8 cellular contexts compared by ENCODE assay signal in the genomic region with DNA sequence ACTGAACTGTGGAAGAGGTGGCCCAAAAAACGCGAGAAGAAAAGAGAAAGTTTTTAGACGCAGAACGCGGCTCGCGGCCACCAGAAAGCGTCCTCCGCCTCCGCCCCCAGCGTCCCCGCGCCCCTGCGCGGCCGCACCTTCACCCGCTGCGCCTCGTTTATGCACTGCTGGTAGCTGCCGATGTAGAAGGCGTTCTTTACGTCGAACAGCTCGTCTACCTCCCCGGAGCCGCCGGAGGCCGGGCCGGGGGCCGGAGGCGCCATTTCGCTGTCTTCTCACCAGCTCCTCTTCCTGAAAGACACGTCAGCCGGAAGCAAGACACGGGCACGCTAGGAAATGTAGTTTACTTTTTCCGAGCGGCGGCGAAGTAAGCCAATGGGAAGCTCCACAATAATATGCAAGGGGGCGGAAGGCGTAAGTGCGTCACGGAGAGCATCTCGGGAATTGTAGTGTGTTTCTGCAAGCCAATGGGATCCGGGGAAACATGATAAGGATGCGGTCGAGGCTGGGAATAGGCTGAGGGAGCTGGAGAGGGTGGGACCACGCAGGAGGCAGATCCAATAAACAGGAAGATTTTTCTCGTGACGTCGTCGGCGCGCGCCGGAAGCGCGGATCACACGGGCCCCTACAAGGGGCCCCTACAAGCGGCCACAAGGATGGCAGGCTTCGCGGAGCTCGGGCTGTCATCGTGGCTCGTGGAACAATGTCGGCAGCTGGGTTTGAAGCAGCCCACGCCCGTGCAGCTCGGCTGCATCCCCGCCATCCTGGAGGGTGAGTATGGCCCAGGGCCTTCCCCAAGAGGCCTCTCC. TPM values are rescaled to one million over a fixed set of nuclear protein-coding genes. Genes with fewer than 3 reads are reported as not detected.
DNase-seq lines count a peak whose midpoint lies in the region; ATAC-seq and TF ChIP-seq lines count a peak whose summit lies in the region.

A gene (minus strand): TSS at position 302 of the 809 bp plus-strand sequence. CDS start 39 bp downstream, at position 263.
A gene with protein sequence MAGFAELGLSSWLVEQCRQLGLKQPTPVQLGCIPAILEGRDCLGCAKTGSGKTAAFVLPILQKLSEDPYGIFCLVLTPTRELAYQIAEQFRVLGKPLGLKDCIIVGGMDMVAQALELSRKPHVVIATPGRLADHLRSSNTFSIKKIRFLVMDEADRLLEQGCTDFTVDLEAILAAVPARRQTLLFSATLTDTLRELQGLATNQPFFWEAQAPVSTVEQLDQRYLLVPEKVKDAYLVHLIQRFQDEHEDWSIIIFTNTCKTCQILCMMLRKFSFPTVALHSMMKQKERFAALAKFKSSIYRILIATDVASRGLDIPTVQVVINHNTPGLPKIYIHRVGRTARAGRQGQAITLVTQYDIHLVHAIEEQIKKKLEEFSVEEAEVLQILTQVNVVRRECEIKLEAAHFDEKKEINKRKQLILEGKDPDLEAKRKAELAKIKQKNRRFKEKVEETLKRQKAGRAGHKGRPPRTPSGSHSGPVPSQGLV (plus strand): TSS at position 630 of the 809 bp plus-strand sequence. CDS start 27 bp downstream, at position 657.

- no peaks in the 10 kb centered on the region for H3K27me3 Mint-ChIP-seq in activated CD4-positive, alpha-beta T cell treated with anti-CD3 and anti-CD28 coated beads for 36 hours

- peak within 1 kb of the TSS; percentile 99 for H3K4me3 Mint-ChIP-seq in activated CD4-positive, alpha-beta T cell treated with anti-CD3 and anti-CD28 coated beads for 36 hours

- peak; percentile 94 for ATAC-seq in HG03439 (IDR thresholded peaks at IDR 0.05; ENCODE audit: unreplicated experiment)
- peak; percentile 98 for ATAC-seq in activated CD4-positive, alpha-beta T cell treated with anti-CD3 and anti-CD28 coated beads for 36 hours

- H3K4me1 Mint-ChIP-seq in activated CD4-positive, alpha-beta T cell treated with anti-CD3 and anti-CD28 coated beads for 36 hours, result peaks cover 41% of the 10 kb centered on the region

- POLR2A ChIA-PET in activated CD4-positive, alpha-beta T cell treated with anti-CD3 and anti-CD28 coated beads for 36 hours (lab: Charles Lee), result interaction anchor here (0.6 to 1.7 kb wide), 13 partner anchors 10 to 799 kb away, joined by 3 to 14 read pairs (median 3); a partner anchor contains a TSS

- intact Hi-C loops in activated CD4-positive, alpha-beta T cell treated with anti-CD3 and anti-CD28 coated beads for 36 hours (cut with DNase I, micrococcal nuclease), result loop anchor here (1.0 to 2.0 kb wide), 20 partner anchors 13 to 726 kb away; a partner anchor contains a TSS

- no peaks in the 10 kb centered on the region for H3K36me3 ChIP-seq in kidney epithelial cell (ENCODE audit: control insufficient read depth, insufficient read depth, low read length)

- no peaks in the 10 kb centered on the region for H3K27me3 ChIP-seq in kidney epithelial cell (ENCODE audit: control insufficient read depth, insufficient read depth, low read length)

- H3K36me3 Mint-ChIP-seq in activated CD4-positive, alpha-beta T cell treated with anti-CD3 and anti-CD28 coated beads for 36 hours (ENCODE audit: low read depth), result peaks cover 39% of the 10 kb centered on the region

- TF ChIP-seq CTCF in choroid plexus epithelial cell (conservative IDR thresholded peaks at IDR 0.05; ENCODE audit: low read depth, low read length) (no peak), kidney epithelial cell (IDR thresholded peaks at IDR 0.05; ENCODE audit: insufficient read depth, low read length, poor library complexity, severe bottlenecking) (no peak)

- H3K4me3 ChIP-seq in choroid plexus epithelial cell (ENCODE audit: low read depth, low read length), result peak within 1 kb of the TSS; percentile 97
- peak within 1 kb of the TSS; percentile 99 for H3K4me3 ChIP-seq in kidney epithelial cell (ENCODE audit: low read depth, low read length)

- peak; percentile 99 to 100 for DNase-seq in AML-193 (lab: John Stamatoyannopoulos, UW)
- DNase-seq in NCI-H524 (lab: John Stamatoyannopoulos, UW), result peak; percentile 100
- peak; percentile 98 for DNase-seq in activated CD4-positive, alpha-beta T cell treated with anti-CD3 and anti-CD28 coated beads for 36 hours
- peak; percentile 100 for DNase-seq in choroid plexus epithelial cell (ENCODE audit: low read depth)
- DNase-seq in kidney epithelial cell (ENCODE audit: low read depth), result peak; percentile 100
- DNase-seq in stimulated activated CD4-positive, alpha-beta T cell treated with anti-CD3 and anti-CD28 coated beads, Interleukin-15, amount 100 ng/mL, for 48 hours (ENCODE audit: low read depth in 2 of 2), result peak; percentile 95 to 97

- peak; percentile 96 for TF ChIP-seq POLR2A in GM19193 (IDR thresholded peaks at IDR 0.05; ENCODE audit: extremely low read depth, insufficient read depth, insufficient read length)

- peak within 1 kb of the TSS; percentile 96 for H3K27ac Mint-ChIP-seq in activated CD4-positive, alpha-beta T cell treated with anti-CD3 and anti-CD28 coated beads for 36 hours

- CTCF ChIA-PET in activated CD4-positive, alpha-beta T cell treated with anti-CD3 and anti-CD28 coated beads for 36 hours (lab: Charles Lee), result interaction anchor here (0.6 to 2.8 kb wide), 12 partner anchors 10 to 441 kb away, joined by 3 to 11 read pairs (median 3); a partner anchor contains a TSS

- no peaks in the 10 kb centered on the region for H3K9me3 Mint-ChIP-seq in activated CD4-positive, alpha-beta T cell treated with anti-CD3 and anti-CD28 coated beads for 36 hours (ENCODE audit: low read depth)

RNA-seq across cellular contexts. Expression of the first gene that starts in this region (rescaled TPM):
- total RNA-seq in activated CD4-positive, alpha-beta T cell treated with anti-CD3 and anti-CD28 coated beads for 36 hours, result 100 to 1,000 TPM; 158 to 182 TPM
- 415 and 437 TPM in 2 replicates for total RNA-seq in kidney epithelial cell

RNA-seq across cellular contexts. Expression of the second gene that starts in this region (rescaled TPM):
- total RNA-seq in activated CD4-positive, alpha-beta T cell treated with anti-CD3 and anti-CD28 coated beads for 36 hours, result 10 to 100 TPM; 51.4 to 53.4 TPM
- 85.0 and 102 TPM in 2 replicates for total RNA-seq in kidney epithelial cell

Comparison
In these comparisons a context has a peak if more than half of its experiments do, and no peak if none do; other contexts are left out.
1. Peak in every context shown above with its lines: DNase-seq, ATAC-seq and H3K4me3 ChIP-seq.